ENCODE assay signal across 8 cellular contexts in genomic region chr2:71226391-71226964, GRCh38. TPM values are rescaled to one million over a fixed set of nuclear protein-coding genes. Genes with fewer than 3 reads are reported as not detected.
DNase-seq lines count a peak whose midpoint lies in the region; ATAC-seq and TF ChIP-seq lines count a peak whose summit lies in the region.

No MANE protein-coding gene starts in this region.

- H3K27me3 ChIP-seq in muscle layer of colon (ENCODE audit: control insufficient read depth in 1 of 2, insufficient read depth in 2 of 2, low read length in 2 of 2): no peaks in the 10 kb centered on the region
- H3K27me3 ChIP-seq in transverse colon: no peaks in the 10 kb centered on the region

- H3K4me1 ChIP-seq in muscle layer of colon (ENCODE audit: insufficient read depth, low read length): no peaks in the 10 kb centered on the region
- H3K4me1 ChIP-seq in transverse colon: peaks cover 3 to 17% (median 12%) of the 10 kb centered on the region in 4 donors

- no peak for TF ChIP-seq POLR2A in transverse colon (IDR thresholded peaks at IDR 0.05)

- DNase-seq in DMS53 treated with DMSO at 0.1 percent for 48 hours (lab: John Stamatoyannopoulos, UW; ENCODE audit: unreplicated experiment) (peak; percentile 41), NCI-H1105 (lab: John Stamatoyannopoulos, UW) (peak; percentile 81), epithelial cell of esophagus (ENCODE audit: low read depth) (no peak), transverse colon (peak; percentile 70), RKO (ENCODE audit: low spot score) (no peak)
- peak; percentile 34 for DNase-seq in activated CD4-positive, alpha-beta T cell treated with anti-CD3 and anti-CD28 coated beads for 48 hours

- H3K9me3 ChIP-seq in muscle layer of colon (ENCODE audit: low read length) (no peaks in the 10 kb centered on the region), transverse colon (no peaks in the 10 kb centered on the region)

- no peak for TF ChIP-seq EP300 in transverse colon (IDR thresholded peaks at IDR 0.05; ENCODE audit: low read depth)

- 0% methylated on average over 45 of the region's 46 CpGs; no CpG with 5 or more reads in 1 of the 2 donors for WGBS in transverse colon (ENCODE audit: low coverage in 1 of 2), 2 donors

- H3K27ac ChIP-seq in muscle layer of colon (ENCODE audit: low read depth, low read length) (peak overlapping the region; percentile 79), transverse colon (peak overlapping the region; percentile 90 to 94 (median 92))

- H3K36me3 ChIP-seq in muscle layer of colon (ENCODE audit: insufficient read depth, low read length): no peaks in the 10 kb centered on the region
- H3K36me3 ChIP-seq in transverse colon: no peaks in the 10 kb centered on the region

- intact Hi-C loops in transverse colon (cut with DNase I; ENCODE audit: low total_unique reads): no loop called here

- TF ChIP-seq CTCF in epithelial cell of esophagus (IDR thresholded peaks at IDR 0.05; ENCODE audit: insufficient read depth, low read depth, low read length, missing control alignments) (no peak), transverse colon (IDR thresholded peaks at IDR 0.05) (peak in 1 of 5 experiments; percentile 21)

- H3K4me3 ChIP-seq in epithelial cell of esophagus (ENCODE audit: low read length) (peak overlapping the region; percentile 71), muscle layer of colon (ENCODE audit: low read depth in 1 of 2, low read length in 2 of 2) (peak overlapping the region; percentile 87 to 96), transverse colon (peak overlapping the region; percentile 72 to 89 (median 86))

- in situ Hi-C loops in transverse colon (cut with MboI; ENCODE audit: low pct_ligation_motif_present in 1 of 4, low pct_unique_long_range_greater_than_20kb in 1 of 4, low sequenced_read_pairs in 3 of 4): no loop called here

- peak; percentile 3 for ATAC-seq in GM21786 (IDR thresholded peaks at IDR 0.05; ENCODE audit: unreplicated experiment)

- H3K9ac ChIP-seq in muscle layer of colon (ENCODE audit: low read length): peak overlapping the region; percentile 64

RNA-seq across cellular contexts. Expression of gene PAIP2B, which starts 0.4 kb away (rescaled TPM):
- 1 to 10 TPM; 1.2 to 7.0 (median 3.6) TPM for total RNA-seq in transverse colon

Comparison
In these comparisons a context has a peak if more than half of its experiments do, and no peak if none do; other contexts are left out.
1. DNase-seq: peak in DMS53 treated with DMSO at 0.1 percent for 48 hours (single experiment), NCI-H1105 (single experiment), activated CD4-positive, alpha-beta T cell treated with anti-CD3 and anti-CD28 coated beads for 48 hours (single experiment) and transverse colon (single experiment); none in epithelial cell of esophagus (single experiment) and RKO (single experiment).
2. Peak in every context shown above with its lines, with median percentiles within 50 percentile points of each other: H3K4me3 ChIP-seq.